8 cellular contexts compared by ENCODE assay signal in the genomic region with DNA sequence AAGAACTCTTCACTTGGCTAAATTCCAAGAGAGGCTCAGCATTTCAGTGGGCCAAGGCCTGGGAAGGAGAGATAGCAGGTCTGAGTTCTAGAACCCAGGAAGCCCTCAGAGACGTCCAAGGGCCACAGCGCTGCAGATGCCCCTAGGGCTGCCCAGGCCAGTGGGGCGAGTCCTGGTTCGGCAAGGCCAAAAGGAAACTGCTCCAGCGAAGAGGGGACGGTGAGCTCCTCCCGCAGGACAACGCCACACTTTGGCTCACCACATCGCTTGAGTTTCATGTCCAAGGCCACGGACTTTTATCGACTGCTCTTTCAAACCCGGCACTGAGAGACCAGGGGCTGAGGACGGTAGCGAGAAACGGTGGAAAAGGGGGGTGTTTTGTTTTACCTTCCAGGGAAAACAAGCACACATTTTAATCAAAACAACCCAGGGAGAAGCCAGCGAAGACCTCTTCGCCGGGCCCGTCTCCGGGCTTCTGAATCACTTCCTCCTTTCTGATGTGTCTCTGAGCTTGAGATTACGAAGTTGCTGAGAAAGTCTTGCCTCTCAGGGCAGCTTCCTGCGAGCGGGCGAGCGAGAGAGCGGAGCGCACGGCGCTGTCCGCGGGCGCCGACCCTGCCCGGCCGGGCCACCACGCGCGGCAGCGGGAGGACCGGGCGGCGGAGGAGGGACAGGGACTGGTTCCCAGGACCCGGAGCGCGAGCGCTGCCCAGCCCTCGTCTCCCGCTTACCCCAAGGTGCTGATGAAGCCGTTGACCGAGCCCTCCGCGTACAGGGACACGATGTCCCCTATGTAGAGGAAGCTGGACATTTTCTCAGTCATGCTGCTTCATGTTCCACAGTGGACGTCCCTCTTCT. TPM values are rescaled to one million over a fixed set of nuclear protein-coding genes. Genes with fewer than 3 reads are reported as not detected.
DNase-seq lines count a peak whose midpoint lies in the region; ATAC-seq lines count a peak whose summit lies in the region.

No MANE protein-coding gene starts in this region.

- DNase-seq in NCI-H2107 treated with DMSO at 0.1 percent for 48 hours (lab: John Stamatoyannopoulos, UW; ENCODE audit: unreplicated experiment) (peak; percentile 40), NCI-H2107 (lab: John Stamatoyannopoulos, UW) (no peak), NCI-H2196 treated with DMSO at 0.1 percent for 48 hours (lab: John Stamatoyannopoulos, UW; ENCODE audit: unreplicated experiment) (peak; percentile 85), left lobe of liver (ENCODE audit: low spot score) (peak; percentile 90)
- DNase-seq in activated CD4-positive, CD25-positive, alpha-beta regulatory T cell treated with anti-CD3 and anti-CD28 coated beads, Interleukin-2, amount 50 U/mL, for 72 hours = peak; percentile 69
- DNase-seq in stimulated activated CD4-positive, alpha-beta T cell treated with anti-CD3 and anti-CD28 coated beads, Interleukin-2, amount 100 ng/mL, for 48 hours = peak; percentile 42 to 57

- peak overlapping the region; percentile 85 for H3K27ac ChIP-seq in cingulate gyrus (ENCODE audit: low read depth, low read length)

- ATAC-seq in HG02884 (IDR thresholded peaks at IDR 0.05; ENCODE audit: unreplicated experiment) = peak; percentile 50
- ATAC-seq in left lobe of liver = peak; percentile 61

RNA-seq across cellular contexts. Expression of a gene that starts 0.8 kb away (rescaled TPM):
- total RNA-seq in left lobe of liver = 62.4 TPM
